Comparison of ENCODE assay signal across 13 cellular contexts in genomic region chr7:121605297-121605640, GRCh38.
DNase-seq lines count a peak whose midpoint lies in the region; ATAC-seq, FAIRE-seq and TF ChIP-seq lines count a peak whose summit lies in the region.
"Had no signal": no experiment of that assay in that cellular context is flagged by ENCODE, and none has a peak within 500 bp of the region (broad histone marks: within the 10 kb centered on the region; RNA-seq: fewer than 3 reads in every experiment).

No MANE protein-coding gene starts in this region.

- H3K27ac ChIP-seq in C4-2B (no peak overlapping the region), MM.1S (ENCODE audit: low read length) (no peak overlapping the region), astrocyte (ENCODE audit: low read depth, low read length) (no peak overlapping the region)
- H3K27ac ChIP-seq: lower lobe of right lung, vagina had no signal

- no peak overlapping the region for H3K4me3 ChIP-seq in MM.1S (ENCODE audit: low read length)
- no peak overlapping the region for H3K4me3 ChIP-seq in astrocyte (ENCODE audit: insufficient read depth, low read depth, low read length)
- H3K4me3 ChIP-seq: lower lobe of right lung, vagina had no signal

- H3K9me3 Mint-ChIP-seq in astrocyte (ENCODE audit: unreplicated experiment), result no peaks in the 10 kb centered on the region

- no peak overlapping the region for H3K27ac Mint-ChIP-seq in astrocyte (ENCODE audit: unreplicated experiment)

- H3K36me3 Mint-ChIP-seq in astrocyte (ENCODE audit: low read depth, unreplicated experiment), result no peaks in the 10 kb centered on the region

- H3K9me3 ChIP-seq in MM.1S (replicated peaks; ENCODE audit: insufficient read depth, low read length) (no peaks in the 10 kb centered on the region), astrocyte (ENCODE audit: insufficient read depth, low read depth, low read length) (no peaks in the 10 kb centered on the region)
- H3K9me3 ChIP-seq: lower lobe of right lung, vagina had no signal

- H3K9ac ChIP-seq in MM.1S (ENCODE audit: low read length) (no peak overlapping the region), astrocyte (ENCODE audit: low read length) (no peak overlapping the region)

- H3K9me2 ChIP-seq in MM.1S (replicated peaks; ENCODE audit: insufficient read depth, low read length), result no peaks in the 10 kb centered on the region

- no peaks in the 10 kb centered on the region for H3F3A ChIP-seq in MM.1S (ENCODE audit: insufficient read depth, low read length)

- H3K4me3 Mint-ChIP-seq in astrocyte (ENCODE audit: unreplicated experiment), result no peak overlapping the region

- H3K4me2 ChIP-seq in MM.1S (ENCODE audit: low read depth, low read length) (no peak overlapping the region), astrocyte (ENCODE audit: low read length) (no peak overlapping the region)

- H3K79me2 ChIP-seq in MM.1S (ENCODE audit: low read length) (no peaks in the 10 kb centered on the region), astrocyte (ENCODE audit: insufficient read depth, low read length) (no peaks in the 10 kb centered on the region)

- H4K20me1 ChIP-seq in MM.1S (ENCODE audit: insufficient read depth, low read length), result no peaks in the 10 kb centered on the region
- no peaks in the 10 kb centered on the region for H4K20me1 ChIP-seq in astrocyte (ENCODE audit: insufficient read depth, low read length)

- H3K27me3 Mint-ChIP-seq in astrocyte (ENCODE audit: low read depth, unreplicated experiment), result no peaks in the 10 kb centered on the region

- H3K36me3 ChIP-seq in MM.1S (replicated peaks; ENCODE audit: insufficient read depth, low read length) (no peaks in the 10 kb centered on the region), astrocyte (ENCODE audit: insufficient read depth, low read length) (no peaks in the 10 kb centered on the region)
- H3K36me3 ChIP-seq: lower lobe of right lung, vagina had no signal

- TF ChIP-seq CTCF in C4-2B (conservative IDR thresholded peaks at IDR 0.05) (peak; percentile 44), MM.1S (IDR thresholded peaks at IDR 0.05; ENCODE audit: low read length) (no peak; the same call in 1 of the 2 replicates), astrocyte (IDR thresholded peaks at IDR 0.05; ENCODE audit: insufficient read depth, low read depth, low read length) (peak; percentile 16)

- DNase-seq in MM.1S (peak; percentile 21), astrocyte (ENCODE audit: low read depth) (no peak), left kidney (ENCODE audit: low read depth, low spot score) (peak; percentile 16), NCI-H2029 (lab: John Stamatoyannopoulos, UW) (no peak), SW 1271 (lab: John Stamatoyannopoulos, UW) (no peak)
- DNase-seq in effector CD4-positive, alpha-beta T cell, result no peak
- DNase-seq: activated CD8-positive, alpha-beta memory T cell treated with anti-CD3 and anti-CD28 coated beads for 24 hours; lower lobe of right lung; stimulated activated CD4-positive, alpha-beta T cell treated with anti-CD3 and anti-CD28 coated beads, Interleukin-2, amount 100 ng/mL, for 48 hours had no signal

- no peak for ATAC-seq in GM19324 (IDR thresholded peaks at IDR 0.05; ENCODE audit: low FRiP score, unreplicated experiment)
- ATAC-seq: lower lobe of right lung had no signal

- H3K4me1 Mint-ChIP-seq in astrocyte (ENCODE audit: low read depth, unreplicated experiment), result peaks cover 11% of the 10 kb centered on the region

- H2AFZ ChIP-seq in MM.1S (ENCODE audit: low read length) (no peak overlapping the region), astrocyte (ENCODE audit: low read depth, low read length) (no peak overlapping the region)

- H3K4me1 ChIP-seq in MM.1S (ENCODE audit: low read length) (no peaks in the 10 kb centered on the region), astrocyte (ENCODE audit: insufficient read depth, low read length) (no peaks in the 10 kb centered on the region)
- H3K4me1 ChIP-seq: lower lobe of right lung had no signal

- no peak for FAIRE-seq in astrocyte (lab: Jason Lieb, UNC)
- FAIRE-seq: colon had no signal

- H3K27me3 ChIP-seq in MM.1S (replicated peaks; ENCODE audit: insufficient read depth, low read length), result no peaks in the 10 kb centered on the region
- no peaks in the 10 kb centered on the region for H3K27me3 ChIP-seq in astrocyte (ENCODE audit: insufficient read depth, low read length)
- H3K27me3 ChIP-seq: vagina had no signal

Comparison
In these comparisons a context has a peak if more than half of its experiments do, and no peak if none do; other contexts are left out.
1. DNase-seq: peak in MM.1S (single experiment) and left kidney (single experiment); none in astrocyte (single experiment), effector CD4-positive, alpha-beta T cell (single experiment), NCI-H2029 (single experiment) and SW 1271 (0 of 2).